Comparison of ENCODE assay signal across 8 cellular contexts in the genomic region with DNA sequence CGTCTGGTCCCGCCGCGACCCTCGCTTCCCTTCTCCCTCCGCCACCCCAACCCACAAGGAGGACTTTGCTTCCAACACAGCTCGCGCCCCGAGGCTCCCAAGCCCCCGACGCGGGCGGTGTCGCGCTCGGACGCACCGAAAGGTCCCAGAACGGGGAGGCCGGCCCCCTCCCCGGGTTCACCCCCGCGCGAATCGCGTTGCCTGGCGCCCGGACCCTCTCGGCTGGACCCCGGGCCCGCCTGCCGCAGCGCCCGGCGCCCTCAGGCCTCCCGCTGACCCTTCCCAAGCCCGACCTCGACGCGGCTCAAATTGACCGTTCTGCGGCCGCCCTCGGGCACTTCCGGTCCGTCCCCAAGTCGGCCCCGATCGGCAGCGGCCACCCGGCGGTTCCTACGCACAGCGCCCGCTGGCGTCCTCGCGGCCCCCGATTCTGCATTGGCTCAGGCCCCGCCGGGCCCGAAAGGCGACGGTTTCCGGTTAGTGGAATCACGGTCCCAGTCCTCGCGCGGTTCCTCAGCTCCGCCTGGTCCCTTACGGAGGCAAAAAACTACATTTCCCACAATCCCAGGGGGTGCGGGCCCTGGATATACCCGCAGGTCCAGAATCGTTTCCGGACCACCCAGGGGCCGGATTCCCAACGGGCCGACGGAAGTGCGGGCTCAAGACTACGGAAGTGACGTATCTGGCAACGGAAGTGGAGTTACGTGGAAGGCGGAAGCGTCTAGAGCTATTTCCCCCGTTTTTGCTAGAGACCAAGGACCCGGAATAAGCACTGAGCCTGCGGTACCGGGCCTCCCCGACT. TPM values are rescaled to one million over a fixed set of nuclear protein-coding genes. Genes with fewer than 3 reads are reported as not detected.
A peak's percentile ranks its signal among the peaks of the same experiment; 100 is the strongest.
DNase-seq lines count a peak whose midpoint lies in the region; ATAC-seq and TF ChIP-seq lines count a peak whose summit lies in the region.

AURKAIP1 (minus strand) TSS at position 347 of the 802 bp plus-strand sequence. CDS start 451 bp downstream, outside the sequence.

- H3K27ac Mint-ChIP-seq in IgD-negative memory B cell, result peak within 1 kb of the TSS; percentile 91 to 96 (median 96)

- no peaks in the 10 kb centered on the region for H3K9me3 ChIP-seq in mononuclear cell (ENCODE audit: low read depth, low read length)

- peak; percentile 83 for ATAC-seq in GM21529 (IDR thresholded peaks at IDR 0.05; ENCODE audit: unreplicated experiment)

- peaks cover 5 to 8% (median 6%) of the 10 kb centered on the region in 3 donors for H3K4me1 Mint-ChIP-seq in IgD-negative memory B cell

- H3K36me3 Mint-ChIP-seq in IgD-negative memory B cell, result no peaks in the 10 kb centered on the region

- no peaks in the 10 kb centered on the region for H3K27me3 ChIP-seq in mononuclear cell (ENCODE audit: insufficient read depth, low read length)

- peak; percentile 23 for TF ChIP-seq CTCF in epithelial cell of esophagus (IDR thresholded peaks at IDR 0.05; ENCODE audit: insufficient read depth, low read depth, low read length, missing control alignments)

- DNase-seq in DMS153 treated with DMSO at 0.1 percent for 48 hours (lab: John Stamatoyannopoulos, UW; ENCODE audit: unreplicated experiment) (peak; percentile 100), OCI-M2 (lab: John Stamatoyannopoulos, UW; ENCODE audit: unreplicated experiment) (peak; percentile 80), activated T-cell treated with anti-CD3 and anti-CD28 coated beads for 4 hours (peak; percentile 88), epithelial cell of esophagus (ENCODE audit: low read depth) (peak; percentile 100)
- peak; percentile 85 to 88 for DNase-seq in stimulated activated CD8-positive, alpha-beta memory T cell treated with anti-CD3 and anti-CD28 coated beads, Interleukin-4, amount 100 ng/mL, for 1 hour (ENCODE audit: low read depth in 2 of 2, low spot score in 1 of 2)

- no peaks in the 10 kb centered on the region for H3K9me3 Mint-ChIP-seq in IgD-negative memory B cell

- H3K27me3 Mint-ChIP-seq in IgD-negative memory B cell, result no peaks in the 10 kb centered on the region

- H3K4me3 ChIP-seq in epithelial cell of esophagus (ENCODE audit: low read length) (peak within 1 kb of the TSS; percentile 80), mononuclear cell (ENCODE audit: low read length) (peak within 1 kb of the TSS; percentile 88)

- peaks cover 46% of the 10 kb centered on the region for H3K4me1 ChIP-seq in mononuclear cell (ENCODE audit: insufficient read depth, low read length)

- peak within 1 kb of the TSS; percentile 85 to 93 (median 90) for H3K4me3 Mint-ChIP-seq in IgD-negative memory B cell

RNA-seq across cellular contexts. Expression of gene AURKAIP1, which starts in this region (rescaled TPM):
- 177 TPM for polyA plus RNA-seq in IgD-negative memory B cell
- total RNA-seq in mononuclear cell, result 27.8 TPM

Comparison
In these comparisons a context has a peak if more than half of its experiments do, and no peak if none do; other contexts are left out.
1. Peak in every context shown above with its lines: DNase-seq, ATAC-seq and H3K4me3 ChIP-seq.